20 cellular contexts compared by ENCODE assay signal in genomic region chr14:83764656-83765055, GRCh38.
DNase-seq lines count a peak whose midpoint lies in the region; ATAC-seq and TF ChIP-seq lines count a peak whose summit lies in the region.
"Had no signal": no experiment of that assay in that cellular context is flagged by ENCODE, and none has a peak within 500 bp of the region (broad histone marks: within the 10 kb centered on the region; RNA-seq: fewer than 3 reads in every experiment).

No MANE protein-coding gene starts in this region.

- DNase-seq in HFFc6 (peak; percentile 17), kidney epithelial cell (ENCODE audit: low read depth) (peak; percentile 9), neural progenitor cell (ENCODE audit: low spot score) (no peak), transverse colon (no peak), left cardiac atrium (no peak), A673 (ENCODE audit: low spot score) (no peak)
- DNase-seq: AML-193; CD4-positive, alpha-beta memory T cell; DMS153; DMS79; GF-D8; GOT3; H7; IMR-90 had no signal

- H3K4me3 Mint-ChIP-seq in HFFc6, result no peak overlapping the region; the same call in 1 of the 2 replicates
- no peak overlapping the region for H3K4me3 Mint-ChIP-seq in neural progenitor cell
- H3K4me3 Mint-ChIP-seq: CD14-positive monocyte; CD4-positive, alpha-beta memory T cell had no signal

- no peaks in the 10 kb centered on the region for H3K79me2 ChIP-seq in neural progenitor cell (ENCODE audit: low read depth)

- no peak for TF ChIP-seq CTCF in HFFc6 (IDR thresholded peaks at IDR 0.05)
- no peak for TF ChIP-seq CTCF in kidney epithelial cell (IDR thresholded peaks at IDR 0.05; ENCODE audit: insufficient read depth, low read length, poor library complexity, severe bottlenecking)
- no peak for TF ChIP-seq CTCF in neural progenitor cell (IDR thresholded peaks at IDR 0.05)
- TF ChIP-seq CTCF in transverse colon (IDR thresholded peaks at IDR 0.05), result no peak
- no peak for TF ChIP-seq CTCF in A673 (conservative IDR thresholded peaks at IDR 0.05; ENCODE audit: low read depth, low read length)

- no peaks in the 10 kb centered on the region for H3K9me3 ChIP-seq in neural progenitor cell (ENCODE audit: low read depth)
- no peaks in the 10 kb centered on the region for H3K9me3 ChIP-seq in transverse colon
- H3K9me3 ChIP-seq in A673 (ENCODE audit: low read depth, low read length, poor library complexity, severe bottlenecking), result no peaks in the 10 kb centered on the region
- H3K9me3 ChIP-seq: BLaER1 had no signal

- H3K27me3 Mint-ChIP-seq in HFFc6 (ENCODE audit: insufficient read depth) (no peaks in the 10 kb centered on the region), neural progenitor cell (ENCODE audit: insufficient read depth, low read depth) (no peaks in the 10 kb centered on the region)
- H3K27me3 Mint-ChIP-seq: CD4-positive, alpha-beta memory T cell had no signal

- intact Hi-C loops in transverse colon (cut with DNase I; ENCODE audit: low total_unique reads), result no loop called here
- intact Hi-C loops in left cardiac atrium (cut with DNase I), result no loop called here
- intact Hi-C loops in A673 (cut with micrococcal nuclease; ENCODE audit: unreplicated experiment), result no loop called here

- no peaks in the 10 kb centered on the region for H4K20me1 ChIP-seq in neural progenitor cell (ENCODE audit: low read depth)
- H4K20me1 ChIP-seq: BLaER1 had no signal

- CTCF ChIA-PET in A673 (lab: Charles Lee), result no interaction called here

- WGBS in transverse colon (ENCODE audit: low coverage in 1 of 2), 2 donors, result 60 to 72% methylated on average over 2 of the region's 2 CpGs

- peaks cover 24% of the 10 kb centered on the region for H3F3A ChIP-seq in neural progenitor cell (ENCODE audit: low read depth)

- in situ Hi-C loops in transverse colon (cut with MboI; ENCODE audit: low pct_ligation_motif_present in 1 of 4, low pct_unique_long_range_greater_than_20kb in 1 of 4, low sequenced_read_pairs in 3 of 4), result no loop called here

- H2AFZ ChIP-seq in neural progenitor cell (replicated peaks), result peak overlapping the region; percentile 57

- ATAC-seq in HG02981 (IDR thresholded peaks at IDR 0.05; ENCODE audit: unreplicated experiment) (no peak), left cardiac atrium (no peak)
- ATAC-seq: HCT116, K562 had no signal

- no peak overlapping the region for H3K9ac ChIP-seq in neural progenitor cell
- H3K9ac ChIP-seq: BLaER1 had no signal

- peak overlapping the region; percentile 63 for H3K27ac ChIP-seq in neural progenitor cell
- no peak overlapping the region for H3K27ac ChIP-seq in transverse colon
- no peak overlapping the region for H3K27ac ChIP-seq in A673 (ENCODE audit: low read depth, low read length, poor library complexity, severe bottlenecking)
- H3K27ac ChIP-seq: BLaER1, HL-60 had no signal

- no peak overlapping the region for H3K27ac Mint-ChIP-seq in HFFc6
- no peak overlapping the region for H3K27ac Mint-ChIP-seq in neural progenitor cell
- H3K27ac Mint-ChIP-seq: CD14-positive monocyte; CD4-positive, alpha-beta memory T cell had no signal

- no peak overlapping the region for H3K4me2 ChIP-seq in neural progenitor cell
- H3K4me2 ChIP-seq: BLaER1 had no signal

- H3K4me3 ChIP-seq in kidney epithelial cell (ENCODE audit: low read depth, low read length), result no peak overlapping the region
- H3K4me3 ChIP-seq in neural progenitor cell, result no peak overlapping the region
- no peak overlapping the region for H3K4me3 ChIP-seq in transverse colon
- no peak overlapping the region for H3K4me3 ChIP-seq in A673 (ENCODE audit: low read depth, low read length, poor library complexity, severe bottlenecking)
- H3K4me3 ChIP-seq: BLaER1, K562 had no signal

- H3K36me3 ChIP-seq in kidney epithelial cell (ENCODE audit: control insufficient read depth, insufficient read depth, low read length) (no peaks in the 10 kb centered on the region), neural progenitor cell (no peaks in the 10 kb centered on the region), transverse colon (no peaks in the 10 kb centered on the region), A673 (ENCODE audit: insufficient read depth, low read length, poor library complexity, severe bottlenecking) (no peaks in the 10 kb centered on the region)
- H3K36me3 ChIP-seq: BLaER1 had no signal

- H3K4me1 Mint-ChIP-seq in HFFc6 (ENCODE audit: low read depth) (peaks cover 10% of the 10 kb centered on the region; the same call in 1 of the 2 replicates), neural progenitor cell (peaks cover 10% of the 10 kb centered on the region)
- H3K4me1 Mint-ChIP-seq: CD14-positive monocyte; CD4-positive, alpha-beta memory T cell had no signal

- TF ChIP-seq EP300 in transverse colon (IDR thresholded peaks at IDR 0.05; ENCODE audit: low read depth), result no peak

- H3K4me1 ChIP-seq in neural progenitor cell, result peaks cover 33% of the 10 kb centered on the region
- no peaks in the 10 kb centered on the region for H3K4me1 ChIP-seq in transverse colon
- no peaks in the 10 kb centered on the region for H3K4me1 ChIP-seq in A673 (ENCODE audit: insufficient read depth, low read length, poor library complexity, severe bottlenecking)
- H3K4me1 ChIP-seq: BLaER1 had no signal

- no peak for TF ChIP-seq POLR2A in transverse colon (IDR thresholded peaks at IDR 0.05)

- POLR2A ChIA-PET in A673 (lab: Charles Lee; ENCODE audit: low non-redundant PET), result no interaction called here

- H3K36me3 Mint-ChIP-seq in HFFc6 (ENCODE audit: low read depth) (no peaks in the 10 kb centered on the region), neural progenitor cell (no peaks in the 10 kb centered on the region)
- H3K36me3 Mint-ChIP-seq: CD14-positive monocyte; CD4-positive, alpha-beta memory T cell had no signal

- H3K9me3 Mint-ChIP-seq in HFFc6 (no peaks in the 10 kb centered on the region; the same call in 1 of the 2 replicates), neural progenitor cell (peaks cover 2% of the 10 kb centered on the region)

- no peaks in the 10 kb centered on the region for H3K27me3 ChIP-seq in kidney epithelial cell (ENCODE audit: control insufficient read depth, insufficient read depth, low read length)
- H3K27me3 ChIP-seq in neural progenitor cell, result no peaks in the 10 kb centered on the region
- no peaks in the 10 kb centered on the region for H3K27me3 ChIP-seq in transverse colon
- H3K27me3 ChIP-seq in A673 (replicated peaks; ENCODE audit: insufficient read depth, low read depth, low read length, poor library complexity), result no peaks in the 10 kb centered on the region
- H3K27me3 ChIP-seq: BLaER1 had no signal

- no TSS peak for BruUV-seq in A673 (replicated peaks; lab: Mats Ljungman, UMichigan)

Comparison
In these comparisons a context has a peak if more than half of its experiments do, and no peak if none do; other contexts are left out.
1. DNase-seq: peak in HFFc6 (single experiment) and kidney epithelial cell (single experiment); none in neural progenitor cell (single experiment), transverse colon (single experiment), left cardiac atrium (single experiment) and A673 (single experiment).